In the genomic region with DNA sequence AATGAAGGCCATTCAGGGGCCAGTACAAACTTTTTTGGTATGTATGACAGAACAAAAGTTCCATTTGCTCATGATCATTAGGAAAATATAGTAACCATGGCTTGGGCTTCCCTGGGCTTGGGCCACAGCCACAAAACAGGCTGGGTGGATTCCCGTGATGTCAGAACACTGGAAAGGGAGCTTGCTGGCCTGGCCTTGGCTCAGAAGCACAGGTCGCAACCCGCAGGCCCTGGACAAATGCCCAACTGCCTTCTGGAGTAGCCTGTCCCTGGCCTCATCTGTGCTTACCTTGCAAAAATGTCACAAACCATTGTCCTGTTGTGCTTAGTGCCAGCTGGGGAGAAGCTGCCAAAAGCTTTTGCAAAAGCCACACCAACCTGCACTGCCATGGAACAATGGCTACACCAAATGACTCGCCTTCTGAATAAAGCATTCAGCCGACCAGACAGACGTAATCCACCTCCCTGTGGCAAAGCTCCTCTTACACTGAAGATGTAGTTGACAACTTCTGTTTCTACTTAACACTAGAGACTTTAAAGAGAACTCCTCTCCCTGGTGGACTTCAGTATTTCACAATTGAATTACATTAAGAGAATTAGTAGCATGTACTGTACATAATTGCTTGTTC, we compare ENCODE assay signal across 8 cellular contexts.
DNase-seq lines count a peak whose midpoint lies in the region; ATAC-seq and TF ChIP-seq lines count a peak whose summit lies in the region.

No MANE protein-coding gene starts in this region.

- H3K4me1 ChIP-seq in A673 (ENCODE audit: insufficient read depth, low read length, poor library complexity, severe bottlenecking) (peaks cover 17% of the 10 kb centered on the region), esophagus muscularis mucosa (peaks cover 10 to 66% (median 38%) of the 10 kb centered on the region in 4 donors)

- BruUV-seq in A673 (replicated peaks; lab: Mats Ljungman, UMichigan): no TSS peak

- H3K4me3 Mint-ChIP-seq in naive thymus-derived CD8-positive, alpha-beta T cell: peak overlapping the region in 1 of 10 donors; percentile 27
- H3K4me3 Mint-ChIP-seq in glutamatergic neuron (ENCODE audit: unreplicated experiment): no peak overlapping the region

- ATAC-seq in naive thymus-derived CD8-positive, alpha-beta T cell: no peak
- no peak for ATAC-seq in HG02938 (IDR thresholded peaks at IDR 0.05; ENCODE audit: unreplicated experiment)

- no peaks in the 10 kb centered on the region for H3K9me3 ChIP-seq in A673 (ENCODE audit: low read depth, low read length, poor library complexity, severe bottlenecking)
- H3K9me3 ChIP-seq in esophagus muscularis mucosa: no peaks in the 10 kb centered on the region

- no peak for TF ChIP-seq EP300 in esophagus muscularis mucosa (IDR thresholded peaks at IDR 0.05)

- no peaks in the 10 kb centered on the region for H3K27me3 ChIP-seq in A673 (replicated peaks; ENCODE audit: insufficient read depth, low read depth, low read length, poor library complexity)
- no peaks in the 10 kb centered on the region for H3K27me3 ChIP-seq in esophagus muscularis mucosa

- peak; percentile 62 for DNase-seq in A673 (ENCODE audit: low spot score)
- peak; percentile 52 for DNase-seq in SK-N-DZ (ENCODE audit: low spot score)
- no peak for DNase-seq in esophagus muscularis mucosa (ENCODE audit: extremely low spot score)
- no peak for DNase-seq in naive thymus-derived CD8-positive, alpha-beta T cell
- DNase-seq in DMS153 treated with DMSO at 0.1 percent for 48 hours (lab: John Stamatoyannopoulos, UW; ENCODE audit: unreplicated experiment): no peak
- DNase-seq in glutamatergic neuron: no peak
- no peak for DNase-seq in NCI-H446 treated with DMSO at 0.1 percent for 48 hours (lab: John Stamatoyannopoulos, UW)

- intact Hi-C loops in A673 (cut with micrococcal nuclease; ENCODE audit: unreplicated experiment) (loop anchor here (10.0 kb wide), 1 partner anchor 590 kb away; no protein-coding TSS in a partner anchor), esophagus muscularis mucosa (cut with DNase I) (no loop called here)

- CTCF ChIA-PET in A673 (lab: Charles Lee): no interaction called here

- H3K4me3 ChIP-seq in A673 (ENCODE audit: low read depth, low read length, poor library complexity, severe bottlenecking) (no peak overlapping the region), esophagus muscularis mucosa (no peak overlapping the region)

- TF ChIP-seq CTCF in A673 (conservative IDR thresholded peaks at IDR 0.05; ENCODE audit: low read depth, low read length) (no peak), esophagus muscularis mucosa (IDR thresholded peaks at IDR 0.05) (no peak), glutamatergic neuron (IDR thresholded peaks at IDR 0.05; ENCODE audit: partially characterized antibody, unreplicated experiment) (no peak)

- 49% methylated on average over 6 of the region's 6 CpGs for WGBS in esophagus muscularis mucosa

- POLR2A ChIA-PET in A673 (lab: Charles Lee; ENCODE audit: low non-redundant PET): no interaction called here
- POLR2A ChIA-PET in naive thymus-derived CD8-positive, alpha-beta T cell (lab: Charles Lee): interaction anchor here (0.6 to 0.8 kb wide), 2 partner anchors 18 to 153 kb away, joined by 4 to 6 read pairs; no protein-coding TSS in a partner anchor

- peaks cover 0 to 77% (median 27%) of the 10 kb centered on the region in 3 donors for H3K36me3 Mint-ChIP-seq in naive thymus-derived CD8-positive, alpha-beta T cell
- no peaks in the 10 kb centered on the region for H3K36me3 Mint-ChIP-seq in glutamatergic neuron (ENCODE audit: unreplicated experiment)

- H3K36me3 ChIP-seq in A673 (ENCODE audit: insufficient read depth, low read length, poor library complexity, severe bottlenecking): no peaks in the 10 kb centered on the region
- no peaks in the 10 kb centered on the region for H3K36me3 ChIP-seq in esophagus muscularis mucosa

- no peaks in the 10 kb centered on the region for H3K9me3 Mint-ChIP-seq in naive thymus-derived CD8-positive, alpha-beta T cell
- no peaks in the 10 kb centered on the region for H3K9me3 Mint-ChIP-seq in glutamatergic neuron (ENCODE audit: unreplicated experiment)

- peak overlapping the region in 7 of 10 donors; percentile 4 to 75 (median 44) for H3K27ac Mint-ChIP-seq in naive thymus-derived CD8-positive, alpha-beta T cell
- H3K27ac Mint-ChIP-seq in glutamatergic neuron (ENCODE audit: unreplicated experiment): no peak overlapping the region

- H3K27ac ChIP-seq in A673 (ENCODE audit: low read depth, low read length, poor library complexity, severe bottlenecking) (peak overlapping the region; percentile 15), esophagus muscularis mucosa (replicated peaks in 1 of 4) (peak overlapping the region; percentile 21 to 55 (median 48))

- TF ChIP-seq POLR2A in esophagus muscularis mucosa (IDR thresholded peaks at IDR 0.05; ENCODE audit: low read depth): no peak

- no peaks in the 10 kb centered on the region for H3K27me3 Mint-ChIP-seq in naive thymus-derived CD8-positive, alpha-beta T cell
- H3K27me3 Mint-ChIP-seq in glutamatergic neuron (ENCODE audit: unreplicated experiment): peaks cover 2% of the 10 kb centered on the region

- peaks cover 55 to 90% (median 88%) of the 10 kb centered on the region in 4 donors for H3K4me1 Mint-ChIP-seq in naive thymus-derived CD8-positive, alpha-beta T cell
- peaks cover 4% of the 10 kb centered on the region for H3K4me1 Mint-ChIP-seq in glutamatergic neuron (ENCODE audit: low read depth, unreplicated experiment)

Comparison
In these comparisons a context has a peak if more than half of its experiments do, and no peak if none do; other contexts are left out.
1. DNase-seq: peak in A673 (single experiment) and SK-N-DZ (single experiment); none in esophagus muscularis mucosa (single experiment), naive thymus-derived CD8-positive, alpha-beta T cell (0 of 10), DMS153 treated with DMSO at 0.1 percent for 48 hours (single experiment), glutamatergic neuron (single experiment) and NCI-H446 treated with DMSO at 0.1 percent for 48 hours (single experiment).